In the genomic region with DNA sequence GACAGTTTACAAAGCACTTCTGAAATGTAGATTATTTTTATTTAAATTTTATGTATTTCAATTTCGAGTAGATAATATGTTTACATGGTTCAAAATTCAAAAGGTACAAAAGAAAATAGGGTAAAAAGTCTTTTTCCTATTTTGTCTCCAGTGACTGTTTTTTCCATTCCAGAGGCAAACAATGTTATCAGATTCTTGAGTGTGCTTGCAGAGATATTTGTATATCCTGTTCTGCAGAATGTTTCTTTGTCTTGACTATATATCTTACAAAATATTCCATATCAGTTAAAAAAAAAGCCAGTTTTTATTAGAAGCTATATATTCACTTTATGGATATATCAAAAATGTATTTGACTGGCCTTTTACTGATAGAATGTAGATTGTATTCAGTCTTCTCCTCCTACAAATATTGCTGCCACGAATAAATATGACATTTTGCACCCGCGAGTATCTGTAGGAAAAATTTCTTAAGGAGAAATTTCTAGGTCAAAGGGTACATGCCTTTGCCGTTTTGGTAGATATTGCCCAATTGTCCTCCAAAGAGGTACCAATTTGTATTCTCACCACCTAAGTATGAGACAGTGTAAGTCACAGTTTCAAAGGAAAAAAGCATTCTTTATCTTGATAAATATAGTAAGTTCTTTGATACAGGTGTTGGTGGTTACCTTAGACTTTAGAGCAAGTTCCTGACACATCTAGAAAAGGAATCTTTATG, we compare ENCODE assay signal across 1 cellular context.
TF ChIP-seq lines count a peak whose summit lies in the region.

No MANE protein-coding gene starts in this region.

TF ChIP-seq in GM12891, 5 proteins besides CTCF, POLR2A, EP300 and RAD21:
- TF ChIP-seq TAF1 (IDR thresholded peaks at IDR 0.05; ENCODE audit: low read depth, low read length) = no peak
- TF ChIP-seq SPI1 (IDR thresholded peaks at IDR 0.05; ENCODE audit: low read depth, low read length) = no peak
- TF ChIP-seq POU2F2 (IDR thresholded peaks at IDR 0.05; ENCODE audit: low read depth, low read length) = no peak
